In genomic region chr17:50638851-50639767, GRCh38 we compare ENCODE assay signal across 8 cellular contexts. TPM values are rescaled to one million over a fixed set of nuclear protein-coding genes. Genes with fewer than 3 reads are reported as not detected.
DNase-seq lines count a peak whose midpoint lies in the region; ATAC-seq and TF ChIP-seq lines count a peak whose summit lies in the region.

No MANE protein-coding gene starts in this region.

- no peak for ATAC-seq in HG03175 (IDR thresholded peaks at IDR 0.05; ENCODE audit: unreplicated experiment)
- ATAC-seq in HG03159 (IDR thresholded peaks at IDR 0.05; ENCODE audit: unreplicated experiment) = no peak
- no peak for ATAC-seq in HG02852 (IDR thresholded peaks at IDR 0.05; ENCODE audit: unreplicated experiment)
- ATAC-seq in HG03039 (IDR thresholded peaks at IDR 0.05; ENCODE audit: unreplicated experiment) = no peak

- DNase-seq in Caki2 (ENCODE audit: low read depth) (peak; percentile 98), NCI-H774 (lab: John Stamatoyannopoulos, UW) (peak; percentile 10)

- no peak for TF ChIP-seq CTCF in nephron (IDR thresholded peaks at IDR 0.05; ENCODE audit: unreplicated experiment in 3 of 3)

- no peaks in the 10 kb centered on the region for H3K27me3 ChIP-seq in esophagus (ENCODE audit: control insufficient read depth in 1 of 2, insufficient read depth in 2 of 2, low read length in 2 of 2)

- 16% methylated on average over 10 of the region's 10 CpGs for WGBS in esophagus, 2 donors

- peak overlapping the region; percentile 59 to 76 for H3K27ac ChIP-seq in esophagus (ENCODE audit: low read depth in 2 of 2, low read length in 1 of 2)

- no peaks in the 10 kb centered on the region for H3K9me3 ChIP-seq in esophagus (ENCODE audit: control insufficient read depth in 2 of 2, insufficient read depth in 1 of 2, low read depth in 1 of 2, low read length in 1 of 2)

- H3K9me3 Mint-ChIP-seq in nephron = no peaks in the 10 kb centered on the region

- no peak overlapping the region for H3K4me3 ChIP-seq in esophagus (ENCODE audit: low read depth in 1 of 2, low read length in 2 of 2)

- H3K4me1 Mint-ChIP-seq in nephron = peaks cover 43% of the 10 kb centered on the region

- peaks cover 56% of the 10 kb centered on the region for H3K27me3 Mint-ChIP-seq in nephron (ENCODE audit: low read depth)

- no peaks in the 10 kb centered on the region for H3K36me3 Mint-ChIP-seq in nephron (ENCODE audit: low read depth)

- peaks cover 13 to 42% of the 10 kb centered on the region in 2 donors for H3K4me1 ChIP-seq in esophagus (ENCODE audit: control insufficient read depth in 2 of 2, insufficient read depth in 2 of 2, low read length in 1 of 2)

- no peak overlapping the region for H3K4me3 Mint-ChIP-seq in nephron

- H3K36me3 ChIP-seq in esophagus (ENCODE audit: control insufficient read depth in 2 of 2, insufficient read depth in 2 of 2, low read length in 1 of 2) = no peaks in the 10 kb centered on the region

- H3K27ac Mint-ChIP-seq in nephron = peak overlapping the region; percentile 33 to 90 (median 86)

- in situ Hi-C loops in Caki2 (cut with HindIII; ENCODE audit: low pct_unique_long_range_greater_than_20kb, low sequenced_read_pairs) = loop anchor here (5.0 kb wide), 1 partner anchor 63 kb away; no protein-coding TSS in a partner anchor

RNA-seq across cellular contexts. Expression of gene ABCC3, which starts 4.4 kb away (rescaled TPM):
- 67.8 and 69.9 TPM in 2 replicates for total RNA-seq in Caki2 (2014; rRNA removed; shearing (Covaris generic); ENCODE audit: low replicate concordance)
- polyA plus RNA-seq in esophagus = 10 to 100 TPM; 17.7 to 32.0 TPM
